ENCODE assay signal across 1 cellular context in genomic region chr1:205326812-205327466, GRCh38.
TF ChIP-seq lines count a peak whose summit lies in the region.

No MANE protein-coding gene starts in this region.

TF ChIP-seq in K562, 482 proteins besides CTCF, POLR2A, EP300 and RAD21 (continued from another document and continues in another):
- TF ChIP-seq, protein P1, sequence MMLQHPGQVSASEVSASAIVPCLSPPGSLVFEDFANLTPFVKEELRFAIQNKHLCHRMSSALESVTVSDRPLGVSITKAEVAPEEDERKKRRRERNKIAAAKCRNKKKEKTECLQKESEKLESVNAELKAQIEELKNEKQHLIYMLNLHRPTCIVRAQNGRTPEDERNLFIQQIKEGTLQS (IDR thresholded peaks at IDR 0.05) = no peak; the same call in 1 of the 2 replicates
- TF ChIP-seq, protein P1 (CRISPR knock-in tag; conservative IDR thresholded peaks at IDR 0.05) = no peak
- peak; percentile 44; the same call in 1 of the 2 replicates for TF ChIP-seq ZNF740 (CRISPR knock-in tag; IDR thresholded peaks at IDR 0.05)
- no peak for TF ChIP-seq ZNF740 (tag; IDR thresholded peaks at IDR 0.05)
- TF ChIP-seq NFRKB (IDR thresholded peaks at IDR 0.05; ENCODE audit: low read depth) = no peak
- no peak for TF ChIP-seq ZNF699 (CRISPR knock-in tag; IDR thresholded peaks at IDR 0.05; ENCODE audit: insufficient replicate concordance)
- TF ChIP-seq MAX (CRISPR knock-in tag; IDR thresholded peaks at IDR 0.05) = no peak
- no peak for TF ChIP-seq SRSF7 (optimal IDR thresholded peaks at IDR 0.05; ENCODE audit: low read depth, low read length)
- TF ChIP-seq ZZZ3 (IDR thresholded peaks at IDR 0.05) = no peak
- peak; percentile 71; the same call in 1 of the 2 replicates for TF ChIP-seq FOXM1 (IDR thresholded peaks at IDR 0.05; ENCODE audit: low read depth)
- TF ChIP-seq FOXM1 (CRISPR knock-in tag; IDR thresholded peaks at IDR 0.05; ENCODE audit: low read depth) = no peak
- TF ChIP-seq PHB2 (IDR thresholded peaks at IDR 0.05; ENCODE audit: low read depth) = no peak
- TF ChIP-seq HEY1 (CRISPR knock-in tag; IDR thresholded peaks at IDR 0.05; ENCODE audit: borderline replicate concordance) = peak; percentile 59; the same call in 1 of the 2 replicates
- peak; percentile 54 to 95; a peak in 3 of 4 replicates for TF ChIP-seq RCOR1 (IDR thresholded peaks at IDR 0.05; ENCODE audit: borderline replicate concordance in 1 of 2, low read depth in 2 of 2, low read length in 2 of 2)
- no peak for TF ChIP-seq ZNF449 (CRISPR knock-in tag; IDR thresholded peaks at IDR 0.05)
- TF ChIP-seq MEF2D (tag; conservative IDR thresholded peaks at IDR 0.05; ENCODE audit: low read depth) = no peak
- peak; percentile 86 for TF ChIP-seq GATA2 (CRISPR knock-in tag; IDR thresholded peaks at IDR 0.05)
- no peak for TF ChIP-seq XRCC3 (IDR thresholded peaks at IDR 0.05)
- TF ChIP-seq ZKSCAN3 (CRISPR knock-in tag; IDR thresholded peaks at IDR 0.05) = no peak
- no peak for TF ChIP-seq ZBED1 (IDR thresholded peaks at IDR 0.05)
- no peak for TF ChIP-seq TGIF2 (CRISPR knock-in tag; IDR thresholded peaks at IDR 0.05)
- no peak for TF ChIP-seq E2F1 (CRISPR knock-in tag; IDR thresholded peaks at IDR 0.05)
- TF ChIP-seq BCLAF1 (IDR thresholded peaks at IDR 0.05; ENCODE audit: borderline replicate concordance in 1 of 2, control insufficient read depth in 1 of 2, low read depth in 2 of 2, low read length in 1 of 2) = no peak
- no peak for TF ChIP-seq KAT2B (IDR thresholded peaks at IDR 0.05; ENCODE audit: low read depth, low read length)
- TF ChIP-seq SAFB (IDR thresholded peaks at IDR 0.05; ENCODE audit: borderline replicate concordance, low read depth, low read length) = no peak
- 0 out of 2 replicates have a peak, but pooled peaks have one; percentile 38 for TF ChIP-seq RHOXF2B (CRISPR knock-in tag; conservative IDR thresholded peaks at IDR 0.05)
- TF ChIP-seq ZNF324 (CRISPR knock-in tag; IDR thresholded peaks at IDR 0.05) = no peak
- TF ChIP-seq ZNF644 (tag; IDR thresholded peaks at IDR 0.05; ENCODE audit: low read depth) = no peak; the same call in 1 of the 2 replicates
- no peak for TF ChIP-seq FOXA1 (IDR thresholded peaks at IDR 0.05; ENCODE audit: borderline replicate concordance)
- TF ChIP-seq ZNF436 (CRISPR knock-in tag; IDR thresholded peaks at IDR 0.05) = no peak
- no peak for TF ChIP-seq BRF2 (IDR thresholded peaks at IDR 0.05; ENCODE audit: borderline replicate concordance, insufficient read depth, insufficient read length)
- no peak for TF ChIP-seq NR2F6 (CRISPR knock-in tag; IDR thresholded peaks at IDR 0.05)
- peak; percentile 84 for TF ChIP-seq SOX6 (IDR thresholded peaks at IDR 0.05)
- TF ChIP-seq PCBP1 (IDR thresholded peaks at IDR 0.05; ENCODE audit: low read depth, low read length, poor library complexity, severe bottlenecking) = no peak
- TF ChIP-seq TAF7 (tag; IDR thresholded peaks at IDR 0.05) = no peak
- no peak for TF ChIP-seq KAT8 (IDR thresholded peaks at IDR 0.05; ENCODE audit: low read depth)
- TF ChIP-seq ZNF263 (CRISPR knock-in tag; IDR thresholded peaks at IDR 0.05; ENCODE audit: borderline replicate concordance) = peak; percentile 56; the same call in 1 of the 2 replicates
- no peak for TF ChIP-seq TCF7L2 (IDR thresholded peaks at IDR 0.05; ENCODE audit: low read depth, low read length)
- no peak for TF ChIP-seq TARDBP (IDR thresholded peaks at IDR 0.05)
- TF ChIP-seq ZNF707 (CRISPR knock-in tag; conservative IDR thresholded peaks at IDR 0.05) = no peak
- no peak for TF ChIP-seq KLF1 (tag; IDR thresholded peaks at IDR 0.05)
- TF ChIP-seq, protein P2, sequence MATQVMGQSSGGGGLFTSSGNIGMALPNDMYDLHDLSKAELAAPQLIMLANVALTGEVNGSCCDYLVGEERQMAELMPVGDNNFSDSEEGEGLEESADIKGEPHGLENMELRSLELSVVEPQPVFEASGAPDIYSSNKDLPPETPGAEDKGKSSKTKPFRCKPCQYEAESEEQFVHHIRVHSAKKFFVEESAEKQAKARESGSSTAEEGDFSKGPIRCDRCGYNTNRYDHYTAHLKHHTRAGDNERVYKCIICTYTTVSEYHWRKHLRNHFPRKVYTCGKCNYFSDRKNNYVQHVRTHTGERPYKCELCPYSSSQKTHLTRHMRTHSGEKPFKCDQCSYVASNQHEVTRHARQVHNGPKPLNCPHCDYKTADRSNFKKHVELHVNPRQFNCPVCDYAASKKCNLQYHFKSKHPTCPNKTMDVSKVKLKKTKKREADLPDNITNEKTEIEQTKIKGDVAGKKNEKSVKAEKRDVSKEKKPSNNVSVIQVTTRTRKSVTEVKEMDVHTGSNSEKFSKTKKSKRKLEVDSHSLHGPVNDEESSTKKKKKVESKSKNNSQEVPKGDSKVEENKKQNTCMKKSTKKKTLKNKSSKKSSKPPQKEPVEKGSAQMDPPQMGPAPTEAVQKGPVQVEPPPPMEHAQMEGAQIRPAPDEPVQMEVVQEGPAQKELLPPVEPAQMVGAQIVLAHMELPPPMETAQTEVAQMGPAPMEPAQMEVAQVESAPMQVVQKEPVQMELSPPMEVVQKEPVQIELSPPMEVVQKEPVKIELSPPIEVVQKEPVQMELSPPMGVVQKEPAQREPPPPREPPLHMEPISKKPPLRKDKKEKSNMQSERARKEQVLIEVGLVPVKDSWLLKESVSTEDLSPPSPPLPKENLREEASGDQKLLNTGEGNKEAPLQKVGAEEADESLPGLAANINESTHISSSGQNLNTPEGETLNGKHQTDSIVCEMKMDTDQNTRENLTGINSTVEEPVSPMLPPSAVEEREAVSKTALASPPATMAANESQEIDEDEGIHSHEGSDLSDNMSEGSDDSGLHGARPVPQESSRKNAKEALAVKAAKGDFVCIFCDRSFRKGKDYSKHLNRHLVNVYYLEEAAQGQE (CRISPR knock-in tag; IDR thresholded peaks at IDR 0.05; ENCODE audit: low read depth) = 0 out of 2 replicates have a peak, but pooled peaks have one; percentile 63
- TF ChIP-seq ZNF766 (CRISPR knock-in tag; conservative IDR thresholded peaks at IDR 0.05) = peak; percentile 67
- no peak for TF ChIP-seq XRCC4 (IDR thresholded peaks at IDR 0.05; ENCODE audit: extremely low read depth, insufficient read depth, insufficient read length)
- TF ChIP-seq KLF6 (CRISPR knock-in tag; IDR thresholded peaks at IDR 0.05; ENCODE audit: borderline replicate concordance) = peak; percentile 23; the same call in 1 of the 2 replicates
- TF ChIP-seq MAFF (IDR thresholded peaks at IDR 0.05; ENCODE audit: low read length) = no peak
- no peak for TF ChIP-seq AFF4 (CRISPR knock-in tag; IDR thresholded peaks at IDR 0.05)
- TF ChIP-seq, protein P3, sequence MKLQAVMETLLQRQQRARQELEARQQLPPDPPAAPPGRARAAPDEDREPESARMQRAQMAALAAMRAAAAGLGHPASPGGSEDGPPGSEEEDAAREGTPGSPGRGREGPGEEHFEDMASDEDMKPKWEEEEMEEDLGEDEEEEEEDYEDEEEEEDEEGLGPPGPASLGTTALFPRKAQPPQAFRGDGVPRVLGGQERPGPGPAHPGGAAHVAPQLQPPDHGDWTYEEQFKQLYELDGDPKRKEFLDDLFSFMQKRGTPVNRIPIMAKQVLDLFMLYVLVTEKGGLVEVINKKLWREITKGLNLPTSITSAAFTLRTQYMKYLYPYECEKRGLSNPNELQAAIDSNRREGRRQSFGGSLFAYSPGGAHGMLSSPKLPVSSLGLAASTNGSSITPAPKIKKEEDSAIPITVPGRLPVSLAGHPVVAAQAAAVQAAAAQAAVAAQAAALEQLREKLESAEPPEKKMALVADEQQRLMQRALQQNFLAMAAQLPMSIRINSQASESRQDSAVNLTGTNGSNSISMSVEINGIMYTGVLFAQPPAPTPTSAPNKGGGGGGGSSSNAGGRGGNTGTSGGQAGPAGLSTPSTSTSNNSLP (IDR thresholded peaks at IDR 0.05; ENCODE audit: borderline replicate concordance, low read depth, low read length) = no peak
